Comparison of ENCODE assay signal across 1 cellular context in the genomic region with DNA sequence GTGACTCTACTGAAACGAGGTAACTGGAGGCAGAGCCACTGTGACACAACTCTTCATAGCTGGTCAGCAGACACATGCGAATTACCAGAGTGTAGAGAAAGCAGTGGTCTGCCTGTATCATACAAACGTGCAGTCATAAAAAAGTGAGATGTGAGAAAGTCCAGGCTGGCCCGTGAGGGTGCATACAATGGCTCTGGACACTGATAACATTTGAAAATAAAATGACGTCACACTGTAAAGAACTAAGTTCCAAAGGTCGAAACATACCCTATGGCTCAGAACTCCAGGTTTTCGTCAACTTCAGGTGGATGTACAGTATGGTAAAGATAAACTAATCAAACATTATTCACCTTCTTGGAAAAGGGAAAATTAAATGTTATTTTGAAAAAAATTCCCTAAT.
TF ChIP-seq lines count a peak whose summit lies in the region.

No MANE protein-coding gene starts in this region.

TF ChIP-seq in HepG2, 621 proteins besides CTCF, POLR2A, EP300 and RAD21 (continued from another document):
- TF ChIP-seq, protein P1, sequence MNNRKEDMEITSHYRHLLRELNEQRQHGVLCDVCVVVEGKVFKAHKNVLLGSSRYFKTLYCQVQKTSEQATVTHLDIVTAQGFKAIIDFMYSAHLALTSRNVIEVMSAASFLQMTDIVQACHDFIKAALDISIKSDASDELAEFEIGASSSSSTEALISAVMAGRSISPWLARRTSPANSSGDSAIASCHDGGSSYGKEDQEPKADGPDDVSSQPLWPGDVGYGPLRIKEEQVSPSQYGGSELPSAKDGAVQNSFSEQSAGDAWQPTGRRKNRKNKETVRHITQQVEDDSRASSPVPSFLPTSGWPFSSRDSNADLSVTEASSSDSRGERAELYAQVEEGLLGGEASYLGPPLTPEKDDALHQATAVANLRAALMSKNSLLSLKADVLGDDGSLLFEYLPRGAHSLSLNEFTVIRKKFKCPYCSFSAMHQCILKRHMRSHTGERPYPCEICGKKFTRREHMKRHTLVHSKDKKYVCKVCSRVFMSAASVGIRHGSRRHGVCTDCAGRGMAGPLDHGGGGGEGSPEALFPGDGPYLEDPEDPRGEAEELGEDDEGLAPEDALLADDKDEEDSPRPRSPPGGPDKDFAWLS (CRISPR knock-in tag; IDR thresholded peaks at IDR 0.05; ENCODE audit: borderline replicate concordance): no peak
- no peak for TF ChIP-seq ZNF260 (CRISPR knock-in tag; IDR thresholded peaks at IDR 0.05; ENCODE audit: borderline replicate concordance, low read depth)
- TF ChIP-seq MXI1 (IDR thresholded peaks at IDR 0.05; ENCODE audit: borderline replicate concordance, low read depth, low read length): no peak
- TF ChIP-seq, protein P2, sequence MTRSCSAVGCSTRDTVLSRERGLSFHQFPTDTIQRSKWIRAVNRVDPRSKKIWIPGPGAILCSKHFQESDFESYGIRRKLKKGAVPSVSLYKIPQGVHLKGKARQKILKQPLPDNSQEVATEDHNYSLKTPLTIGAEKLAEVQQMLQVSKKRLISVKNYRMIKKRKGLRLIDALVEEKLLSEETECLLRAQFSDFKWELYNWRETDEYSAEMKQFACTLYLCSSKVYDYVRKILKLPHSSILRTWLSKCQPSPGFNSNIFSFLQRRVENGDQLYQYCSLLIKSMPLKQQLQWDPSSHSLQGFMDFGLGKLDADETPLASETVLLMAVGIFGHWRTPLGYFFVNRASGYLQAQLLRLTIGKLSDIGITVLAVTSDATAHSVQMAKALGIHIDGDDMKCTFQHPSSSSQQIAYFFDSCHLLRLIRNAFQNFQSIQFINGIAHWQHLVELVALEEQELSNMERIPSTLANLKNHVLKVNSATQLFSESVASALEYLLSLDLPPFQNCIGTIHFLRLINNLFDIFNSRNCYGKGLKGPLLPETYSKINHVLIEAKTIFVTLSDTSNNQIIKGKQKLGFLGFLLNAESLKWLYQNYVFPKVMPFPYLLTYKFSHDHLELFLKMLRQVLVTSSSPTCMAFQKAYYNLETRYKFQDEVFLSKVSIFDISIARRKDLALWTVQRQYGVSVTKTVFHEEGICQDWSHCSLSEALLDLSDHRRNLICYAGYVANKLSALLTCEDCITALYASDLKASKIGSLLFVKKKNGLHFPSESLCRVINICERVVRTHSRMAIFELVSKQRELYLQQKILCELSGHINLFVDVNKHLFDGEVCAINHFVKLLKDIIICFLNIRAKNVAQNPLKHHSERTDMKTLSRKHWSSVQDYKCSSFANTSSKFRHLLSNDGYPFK (CRISPR knock-in tag; IDR thresholded peaks at IDR 0.05; ENCODE audit: borderline replicate concordance): no peak
- TF ChIP-seq, protein P3, sequence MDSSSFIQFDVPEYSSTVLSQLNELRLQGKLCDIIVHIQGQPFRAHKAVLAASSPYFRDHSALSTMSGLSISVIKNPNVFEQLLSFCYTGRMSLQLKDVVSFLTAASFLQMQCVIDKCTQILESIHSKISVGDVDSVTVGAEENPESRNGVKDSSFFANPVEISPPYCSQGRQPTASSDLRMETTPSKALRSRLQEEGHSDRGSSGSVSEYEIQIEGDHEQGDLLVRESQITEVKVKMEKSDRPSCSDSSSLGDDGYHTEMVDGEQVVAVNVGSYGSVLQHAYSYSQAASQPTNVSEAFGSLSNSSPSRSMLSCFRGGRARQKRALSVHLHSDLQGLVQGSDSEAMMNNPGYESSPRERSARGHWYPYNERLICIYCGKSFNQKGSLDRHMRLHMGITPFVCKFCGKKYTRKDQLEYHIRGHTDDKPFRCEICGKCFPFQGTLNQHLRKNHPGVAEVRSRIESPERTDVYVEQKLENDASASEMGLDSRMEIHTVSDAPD (CRISPR knock-in tag; IDR thresholded peaks at IDR 0.05): no peak
- TF ChIP-seq, protein P4, sequence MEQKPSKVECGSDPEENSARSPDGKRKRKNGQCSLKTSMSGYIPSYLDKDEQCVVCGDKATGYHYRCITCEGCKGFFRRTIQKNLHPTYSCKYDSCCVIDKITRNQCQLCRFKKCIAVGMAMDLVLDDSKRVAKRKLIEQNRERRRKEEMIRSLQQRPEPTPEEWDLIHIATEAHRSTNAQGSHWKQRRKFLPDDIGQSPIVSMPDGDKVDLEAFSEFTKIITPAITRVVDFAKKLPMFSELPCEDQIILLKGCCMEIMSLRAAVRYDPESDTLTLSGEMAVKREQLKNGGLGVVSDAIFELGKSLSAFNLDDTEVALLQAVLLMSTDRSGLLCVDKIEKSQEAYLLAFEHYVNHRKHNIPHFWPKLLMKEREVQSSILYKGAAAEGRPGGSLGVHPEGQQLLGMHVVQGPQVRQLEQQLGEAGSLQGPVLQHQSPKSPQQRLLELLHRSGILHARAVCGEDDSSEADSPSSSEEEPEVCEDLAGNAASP (CRISPR knock-in tag; IDR thresholded peaks at IDR 0.05; ENCODE audit: borderline replicate concordance): no peak
- TF ChIP-seq ZSCAN20 (CRISPR knock-in tag; IDR thresholded peaks at IDR 0.05; ENCODE audit: borderline replicate concordance): no peak
- no peak for TF ChIP-seq ZNF225 (CRISPR knock-in tag; IDR thresholded peaks at IDR 0.05)
- TF ChIP-seq, protein P5, sequence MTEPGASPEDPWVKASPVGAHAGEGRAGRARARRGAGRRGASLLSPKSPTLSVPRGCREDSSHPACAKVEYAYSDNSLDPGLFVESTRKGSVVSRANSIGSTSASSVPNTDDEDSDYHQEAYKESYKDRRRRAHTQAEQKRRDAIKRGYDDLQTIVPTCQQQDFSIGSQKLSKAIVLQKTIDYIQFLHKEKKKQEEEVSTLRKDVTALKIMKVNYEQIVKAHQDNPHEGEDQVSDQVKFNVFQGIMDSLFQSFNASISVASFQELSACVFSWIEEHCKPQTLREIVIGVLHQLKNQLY (CRISPR knock-in tag; IDR thresholded peaks at IDR 0.05): no peak
- TF ChIP-seq ZNF350 (CRISPR knock-in tag; IDR thresholded peaks at IDR 0.05; ENCODE audit: borderline replicate concordance, low read depth): no peak
- peak; percentile 21; the same call in 1 of the 2 replicates for TF ChIP-seq HNF4A (CRISPR knock-in tag; IDR thresholded peaks at IDR 0.05)
- TF ChIP-seq CREB1 (IDR thresholded peaks at IDR 0.05): peak; percentile 94
- no peak for TF ChIP-seq CREB1 (CRISPR knock-in tag; IDR thresholded peaks at IDR 0.05)
- TF ChIP-seq ATF7 (IDR thresholded peaks at IDR 0.05): peak; percentile 97
- TF ChIP-seq ATF7 (CRISPR knock-in tag; IDR thresholded peaks at IDR 0.05): no peak
TF ChIP-seq in HepG2: peak in this region for 3.
